Comparison of ENCODE assay signal across 8 cellular contexts in genomic region chr16:72847187-72848044, GRCh38.
A peak's percentile ranks its signal among the peaks of the same experiment; 100 is the strongest.
DNase-seq lines count a peak whose midpoint lies in the region; ATAC-seq and TF ChIP-seq lines count a peak whose summit lies in the region.

No MANE protein-coding gene starts in this region.

- peak; percentile 62 for ATAC-seq in HG03066 (IDR thresholded peaks at IDR 0.05; ENCODE audit: low read depth, unreplicated experiment)
- ATAC-seq in WTC11, result peak; percentile 89
- ATAC-seq in left ventricle myocardium superior, result peak; percentile 49
- ATAC-seq in HG02981 (IDR thresholded peaks at IDR 0.05; ENCODE audit: unreplicated experiment), result no peak

- DNase-seq in NCI-H82 (lab: John Stamatoyannopoulos, UW), result peak; percentile 29
- no peak for DNase-seq in NCI-H82 treated with DMSO at 0.1 percent for 48 hours (lab: John Stamatoyannopoulos, UW; ENCODE audit: unreplicated experiment)
- peak; percentile 55 for DNase-seq in WTC11 (ENCODE audit: low spot score)
- DNase-seq in left ventricle myocardium superior, result no peak
- DNase-seq in stimulated activated CD4-positive, alpha-beta T cell treated with anti-CD3 and anti-CD28 coated beads, Interleukin-4, amount 100 ng/mL, for 4 hours, result no peak

- H3K27ac Mint-ChIP-seq in WTC11, result no peak overlapping the region

- peak overlapping the region; percentile 73 for H3K27ac ChIP-seq in stomach smooth muscle (ENCODE audit: low read length)

- TF ChIP-seq CTCF in WTC11 (IDR thresholded peaks at IDR 0.05), result peak; percentile 42; the same call in 1 of the 2 replicates

- intact Hi-C loops in left ventricle myocardium superior (cut with micrococcal nuclease), result no loop called here

- no peaks in the 10 kb centered on the region for H3K36me3 Mint-ChIP-seq in WTC11

- POLR2A ChIA-PET in WTC11 (lab: Charles Lee), result no interaction called here

- no peaks in the 10 kb centered on the region for H3K27me3 ChIP-seq in stomach smooth muscle (ENCODE audit: control insufficient read depth in 1 of 2, insufficient read depth in 2 of 2, low read length in 2 of 2)

- no peaks in the 10 kb centered on the region for H3K9me3 ChIP-seq in stomach smooth muscle (ENCODE audit: control insufficient read depth in 2 of 2, low read length in 2 of 2)

- no peaks in the 10 kb centered on the region; the same call in 1 of the 2 replicates for H3K27me3 Mint-ChIP-seq in WTC11 (ENCODE audit: low read depth)

- no peaks in the 10 kb centered on the region for H3K36me3 ChIP-seq in stomach smooth muscle (ENCODE audit: control insufficient read depth in 2 of 2, insufficient read depth in 2 of 2, low read length in 2 of 2)

- peaks cover 54% of the 10 kb centered on the region for H3K4me1 ChIP-seq in stomach smooth muscle (ENCODE audit: control insufficient read depth, insufficient read depth, low read length)

- H3K4me3 ChIP-seq in stomach smooth muscle (ENCODE audit: low read length in 2 of 2), result no peak overlapping the region

- H3K9me3 Mint-ChIP-seq in WTC11, result no peaks in the 10 kb centered on the region

- peaks cover 37% of the 10 kb centered on the region for H3K4me1 Mint-ChIP-seq in WTC11

- CTCF ChIA-PET in WTC11 (lab: Charles Lee), result interaction anchor here (0.5 to 8.0 kb wide), 23 partner anchors 9 to 652 kb away, joined by 3 to 101 read pairs (median 3); no protein-coding TSS in a partner anchor

- H3K9ac ChIP-seq in stomach smooth muscle (ENCODE audit: low read length in 2 of 2), result no peak overlapping the region

- H3K4me3 Mint-ChIP-seq in WTC11, result no peak overlapping the region

TF ChIP-seq in WTC11, 78 proteins besides CTCF, POLR2A, EP300 and RAD21:
- no peak for TF ChIP-seq ERG (CRISPR knock-in tag; IDR thresholded peaks at IDR 0.05)
- 0 out of 2 replicates have a peak, but pooled peaks have one; percentile 64 for TF ChIP-seq ZNF121 (CRISPR knock-in tag; IDR thresholded peaks at IDR 0.05)

Comparison
In these comparisons a context has a peak if more than half of its experiments do, and no peak if none do; other contexts are left out.
1. DNase-seq: peak in NCI-H82 (single experiment) and WTC11 (single experiment); none in NCI-H82 treated with DMSO at 0.1 percent for 48 hours (single experiment), left ventricle myocardium superior (single experiment) and stimulated activated CD4-positive, alpha-beta T cell treated with anti-CD3 and anti-CD28 coated beads, Interleukin-4, amount 100 ng/mL, for 4 hours (0 of 2).